Comparison of ENCODE assay signal across 8 cellular contexts in genomic region chr17:19237139-19237388, GRCh38. TPM values are rescaled to one million over a fixed set of nuclear protein-coding genes. Genes with fewer than 3 reads are reported as not detected.
A peak's percentile ranks its signal among the peaks of the same experiment; 100 is the strongest.
DNase-seq lines count a peak whose midpoint lies in the region; ATAC-seq, FAIRE-seq and TF ChIP-seq lines count a peak whose summit lies in the region.
"Not testable (repeated sequence)": the region's sequence is repeated elsewhere in the genome, so short reads cannot be mapped to it uniquely, and the experiment has no call there.

TSS of gene EPN2 (plus strand) at chr17:19237366. CDS start at chr17:19283120, 45,754 bp downstream.

- H3K4me3 ChIP-seq in A549 (peak within 1 kb of the TSS; percentile 93), Peyer's patch (peak within 1 kb of the TSS; percentile 71 to 99 (median 86))

- peaks cover 14% of the 10 kb centered on the region for H3K4me1 ChIP-seq in A549
- H3K4me1 ChIP-seq in Peyer's patch: not testable (repeated sequence)

- H3K27ac ChIP-seq in A549: peak within 1 kb of the TSS; percentile 89 to 97
- peak within 1 kb of the TSS; percentile 76 to 85 (median 78) for H3K27ac ChIP-seq in Peyer's patch

- not testable (repeated sequence) for H3K36me3 Mint-ChIP-seq in activated T-cell treated with anti-CD3 and anti-CD28 coated beads, Interleukin-2, amount 50 U/mL, for 24 hours (ENCODE audit: low read depth); nephron (ENCODE audit: low read depth)

- not testable (repeated sequence) for H3K9me3 Mint-ChIP-seq in activated T-cell treated with anti-CD3 and anti-CD28 coated beads, Interleukin-2, amount 50 U/mL, for 24 hours; nephron

- not testable (repeated sequence) for H3K27me3 Mint-ChIP-seq in activated T-cell treated with anti-CD3 and anti-CD28 coated beads, Interleukin-2, amount 50 U/mL, for 24 hours; nephron (ENCODE audit: low read depth)

- not testable (repeated sequence) for TF ChIP-seq RAD21 in A549 (conservative IDR thresholded peaks at IDR 0.05 in 1 of 2, IDR thresholded peaks at IDR 0.05 in 1 of 2)

- CTCF ChIA-PET in A549 (lab: Yijun Ruan, JAX): interaction anchor here (1.7 to 3.8 kb wide), 3 partner anchors 11 to 126 kb away, joined by 5 to 21 read pairs (median 12); partner anchors contain the start of gene B9D1

- DNase-seq in A549 (ENCODE audit: low read depth in 1 of 2, low spot score in 1 of 2): peak; percentile 38 to 72
- DNase-seq in Peyer's patch: peak; percentile 54 to 78 (median 74)
- not testable (repeated sequence) for DNase-seq in activated T-cell treated with anti-CD3 and anti-CD28 coated beads, Interleukin-2, amount 50 U/mL, for 24 hours
- DNase-seq in dermis blood vessel endothelial cell: peak; percentile 85
- peak; percentile 57 for DNase-seq in hepatic stellate cell (ENCODE audit: low spot score)
- DNase-seq in stimulated activated CD4-positive, alpha-beta T cell treated with anti-CD3 and anti-CD28 coated beads, TNF-alpha, amount 100 ng/mL, for 1 hour (ENCODE audit: low read depth in 3 of 3, low spot score in 1 of 3): peak in 2 of 3 donors; percentile 31 to 55

- not testable (repeated sequence) for H3K4me1 Mint-ChIP-seq in activated T-cell treated with anti-CD3 and anti-CD28 coated beads, Interleukin-2, amount 50 U/mL, for 24 hours (ENCODE audit: low read depth)
- peaks cover 19% of the 10 kb centered on the region for H3K4me1 Mint-ChIP-seq in nephron

- POLR2A ChIA-PET in A549 (lab: Yijun Ruan, JAX): not testable (repeated sequence)

- H3K9me3 ChIP-seq in A549, Peyer's patch: not testable (repeated sequence)

- peak within 1 kb of the TSS; percentile 89 for H3K4me2 ChIP-seq in A549

- FAIRE-seq in A549 (lab: Jason Lieb, UNC): not testable (repeated sequence)

- H3K27me3 ChIP-seq in Peyer's patch: not testable (repeated sequence)

- TF ChIP-seq EP300 in A549 (IDR thresholded peaks at IDR 0.05): not testable (repeated sequence)

- peak within 1 kb of the TSS; percentile 83 for H3K4me3 Mint-ChIP-seq in activated T-cell treated with anti-CD3 and anti-CD28 coated beads, Interleukin-2, amount 50 U/mL, for 24 hours
- peak within 1 kb of the TSS; percentile 96 to 97 (median 96) for H3K4me3 Mint-ChIP-seq in nephron

- H3K27ac Mint-ChIP-seq in activated T-cell treated with anti-CD3 and anti-CD28 coated beads, Interleukin-2, amount 50 U/mL, for 24 hours: peak within 1 kb of the TSS; percentile 66
- peak within 1 kb of the TSS; percentile 77 to 89 (median 88) for H3K27ac Mint-ChIP-seq in nephron

- not testable (repeated sequence) for ATAC-seq in A549
- peak; percentile 59 for ATAC-seq in GM19043 (IDR thresholded peaks at IDR 0.05; ENCODE audit: low read depth, unreplicated experiment)

- WGBS in A549 (ENCODE audit: missing lambda C conversion rate): no CpG with 5 or more reads among the region's 31 CpGs

- TF ChIP-seq POLR2A in A549 (IDR thresholded peaks at IDR 0.05; ENCODE audit: low read length); Peyer's patch (IDR thresholded peaks at IDR 0.05): not testable (repeated sequence)

- not testable (repeated sequence) for H3K36me3 ChIP-seq in Peyer's patch

- TF ChIP-seq CTCF in A549 (IDR thresholded peaks at IDR 0.05); nephron (IDR thresholded peaks at IDR 0.05; ENCODE audit: unreplicated experiment in 3 of 3): not testable (repeated sequence)
- TF ChIP-seq CTCF in Peyer's patch (IDR thresholded peaks at IDR 0.05): peak in 1 of 6 experiments; percentile 32

RNA-seq across cellular contexts. Expression of gene EPN2, which starts in this region (rescaled TPM):
- polyA plus RNA-seq in A549 (2011; rRNA removed) (32.7 and 33.8 TPM in 2 replicates), A549 (2017; fragmentation: RNase III; extraction: RNeasy Plus Mini Kit Qiagen cat#74134 plus additional on column Dnase treatment) (30.5 to 33.0 TPM (median 32.1 TPM) in 3 replicates)
- 35.3 and 39.9 TPM in 2 replicates for polyA plus RNA-seq in A549 (2012; cell fraction: cytosol; rRNA removed)
- 77.1 and 85.8 TPM in 2 replicates for polyA plus RNA-seq in A549 (2012; cell fraction: nucleus; rRNA removed)
- polyA minus RNA-seq in A549 (2011; rRNA and poly(A)+ RNA removed): 49.3 and 49.5 TPM in 2 replicates
- total RNA-seq in Peyer's patch (10 to 100 TPM; 23.9 to 35.1 (median 34.1) TPM), dermis blood vessel endothelial cell (31.1 and 34.2 TPM in 2 replicates)
